ENCODE assay signal across 1 cellular context in the genomic region with DNA sequence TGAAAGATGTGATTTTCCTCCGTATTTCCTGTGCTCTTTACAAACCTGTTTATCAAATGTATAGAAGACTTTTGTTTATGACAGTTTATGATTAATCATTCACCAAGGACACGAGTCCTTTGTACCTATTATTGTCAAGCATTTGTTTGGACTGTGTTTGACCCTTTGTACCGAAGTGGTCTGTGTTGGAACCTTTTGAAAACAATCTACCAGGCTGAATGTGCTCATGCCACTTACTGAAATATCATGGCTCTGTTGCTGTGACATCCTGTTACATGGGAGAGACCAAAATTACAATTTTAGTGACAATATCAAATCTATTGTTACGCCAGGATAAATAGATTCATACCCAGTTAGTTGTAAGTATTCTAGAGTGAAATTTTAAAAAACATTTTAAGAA.
TF ChIP-seq lines count a peak whose summit lies in the region.

No MANE protein-coding gene starts in this region.

TF ChIP-seq in liver, 16 proteins besides CTCF, POLR2A, EP300 and RAD21 (continued from another document):
- TF ChIP-seq GABPA (IDR thresholded peaks at IDR 0.05 in 1 of 2, conservative IDR thresholded peaks at IDR 0.05 in 1 of 2) (no peak), RXRA (IDR thresholded peaks at IDR 0.05) (peak; percentile 85 to 90)
